In genomic region chr9:137253717-137254623, GRCh38 we compare ENCODE assay signal across 1 cellular context.
TF ChIP-seq lines count a peak whose summit lies in the region.

No MANE protein-coding gene starts in this region.

TF ChIP-seq in SK-N-SH, 30 proteins besides CTCF, POLR2A, EP300 and RAD21 (continued from another document):
- TF ChIP-seq REST (IDR thresholded peaks at IDR 0.05; ENCODE audit: low read depth, low read length) (no peak), FOXJ3 (CRISPR knock-in tag; IDR thresholded peaks at IDR 0.05) (no peak)
